ENCODE assay signal across 11 cellular contexts in the genomic region with DNA sequence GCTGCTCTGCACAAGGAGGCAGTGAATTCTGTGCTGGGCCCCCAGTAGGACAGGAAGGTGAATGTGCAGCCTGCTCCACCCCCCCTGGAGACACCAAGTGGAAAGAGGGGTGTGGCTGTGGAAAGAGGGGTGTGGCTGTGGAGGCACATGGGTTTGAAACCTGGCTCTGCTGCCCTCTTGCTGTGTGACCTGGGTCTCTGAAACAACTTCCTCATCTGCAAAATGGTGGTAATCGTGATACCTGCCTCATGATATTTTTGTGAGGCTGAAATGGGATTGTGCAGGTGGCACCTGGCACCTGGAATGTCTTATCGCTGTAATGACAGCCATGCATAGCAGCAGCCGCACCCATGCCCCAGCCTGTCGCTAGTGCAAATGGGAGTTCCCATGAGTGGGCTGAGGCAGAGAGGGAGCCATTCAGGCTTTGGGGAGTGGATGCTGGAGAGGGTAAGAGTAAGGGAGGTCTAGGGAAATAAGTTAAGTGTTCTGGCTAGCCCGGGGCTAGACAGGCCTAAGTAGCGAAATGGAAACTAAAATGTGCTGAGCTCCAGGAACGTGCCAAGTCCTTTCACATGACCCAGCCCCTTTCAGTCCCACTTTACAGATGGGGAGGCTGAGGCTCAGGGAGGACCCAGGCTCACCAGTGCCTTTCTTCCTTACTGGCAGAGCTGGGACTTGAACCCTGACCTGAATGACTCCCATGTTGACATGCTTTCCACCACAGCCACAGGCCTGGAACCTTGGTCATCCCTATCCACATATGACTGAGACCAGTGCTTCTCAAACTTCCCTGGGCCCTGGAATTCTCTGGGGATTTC. TPM values are rescaled to one million over a fixed set of nuclear protein-coding genes. Genes with fewer than 3 reads are reported as not detected.
DNase-seq lines count a peak whose midpoint lies in the region; ATAC-seq and TF ChIP-seq lines count a peak whose summit lies in the region.
"Had no signal": no experiment of that assay in that cellular context is flagged by ENCODE, and none has a peak within 500 bp of the region (broad histone marks: within the 10 kb centered on the region; RNA-seq: fewer than 3 reads in every experiment).

No MANE protein-coding gene starts in this region.

- H3K36me3 Mint-ChIP-seq in activated naive CD8-positive, alpha-beta T cell treated with anti-CD3 and anti-CD28 coated beads, Interleukin-2, amount 10 ng/mL, durations not matched to agents 7 days and 5 days = peaks cover 3% of the 10 kb centered on the region
- H3K36me3 Mint-ChIP-seq in stimulated activated effector memory CD8-positive, alpha-beta T cell treated with anti-CD3 and anti-CD28 coated beads, Interleukin-12 subunit alpha, Interleukin-12 subunit beta, amount 100 ng/mL, for 72 hours = peaks cover 13% of the 10 kb centered on the region

- H3K4me1 Mint-ChIP-seq in activated naive CD8-positive, alpha-beta T cell treated with anti-CD3 and anti-CD28 coated beads, Interleukin-2, amount 10 ng/mL, durations not matched to agents 7 days and 5 days = peaks cover 6% of the 10 kb centered on the region
- H3K4me1 Mint-ChIP-seq in stimulated activated effector memory CD8-positive, alpha-beta T cell treated with anti-CD3 and anti-CD28 coated beads, Interleukin-12 subunit alpha, Interleukin-12 subunit beta, amount 100 ng/mL, for 72 hours = peaks cover 12% of the 10 kb centered on the region
- H3K4me1 Mint-ChIP-seq: activated naive CD4-positive, alpha-beta T cell treated with anti-CD3 and anti-CD28 coated beads, Interleukin-2, amount 50 U/mL, for 24 hours had no signal

- no peak overlapping the region for H3K4me3 Mint-ChIP-seq in activated naive CD8-positive, alpha-beta T cell treated with anti-CD3 and anti-CD28 coated beads, Interleukin-2, amount 10 ng/mL, durations not matched to agents 7 days and 5 days
- no peak overlapping the region for H3K4me3 Mint-ChIP-seq in stimulated activated effector memory CD8-positive, alpha-beta T cell treated with anti-CD3 and anti-CD28 coated beads, Interleukin-12 subunit alpha, Interleukin-12 subunit beta, amount 100 ng/mL, for 72 hours
- H3K4me3 Mint-ChIP-seq: activated naive CD4-positive, alpha-beta T cell treated with anti-CD3 and anti-CD28 coated beads, Interleukin-2, amount 50 U/mL, for 24 hours had no signal

- H3K27me3 ChIP-seq in uterus = no peaks in the 10 kb centered on the region

- no peaks in the 10 kb centered on the region for H3K36me3 ChIP-seq in uterus

- no peak overlapping the region for H3K27ac ChIP-seq in uterus

- no peaks in the 10 kb centered on the region for H3K9me3 ChIP-seq in uterus

- no peak overlapping the region for H3K4me3 ChIP-seq in uterus

- H3K4me1 ChIP-seq in uterus = no peaks in the 10 kb centered on the region

- H3K27ac Mint-ChIP-seq in activated naive CD8-positive, alpha-beta T cell treated with anti-CD3 and anti-CD28 coated beads, Interleukin-2, amount 10 ng/mL, durations not matched to agents 7 days and 5 days = no peak overlapping the region
- no peak overlapping the region for H3K27ac Mint-ChIP-seq in stimulated activated effector memory CD8-positive, alpha-beta T cell treated with anti-CD3 and anti-CD28 coated beads, Interleukin-12 subunit alpha, Interleukin-12 subunit beta, amount 100 ng/mL, for 72 hours
- H3K27ac Mint-ChIP-seq: activated naive CD4-positive, alpha-beta T cell treated with anti-CD3 and anti-CD28 coated beads, Interleukin-2, amount 50 U/mL, for 24 hours had no signal

- no peaks in the 10 kb centered on the region for H3K27me3 Mint-ChIP-seq in activated naive CD8-positive, alpha-beta T cell treated with anti-CD3 and anti-CD28 coated beads, Interleukin-2, amount 10 ng/mL, durations not matched to agents 7 days and 5 days
- H3K27me3 Mint-ChIP-seq: activated naive CD4-positive, alpha-beta T cell treated with anti-CD3 and anti-CD28 coated beads, Interleukin-2, amount 50 U/mL, for 24 hours had no signal

- POLR2A ChIA-PET in activated naive CD8-positive, alpha-beta T cell treated with anti-CD3 and anti-CD28 coated beads, Interleukin-2, amount 10 ng/mL, durations not matched to agents 7 days and 5 days (lab: Charles Lee) = interaction anchor here (0.9 kb wide), 1 partner anchor 10 kb away, joined by 3 read pairs; no protein-coding TSS in a partner anchor

- peak; percentile 36 for ATAC-seq in activated naive CD8-positive, alpha-beta T cell treated with anti-CD3 and anti-CD28 coated beads, Interleukin-2, amount 10 ng/mL, durations not matched to agents 7 days and 5 days (ENCODE audit: low read depth)
- peak; percentile 38 for ATAC-seq in stimulated activated effector memory CD8-positive, alpha-beta T cell treated with anti-CD3 and anti-CD28 coated beads, Interleukin-12 subunit alpha, Interleukin-12 subunit beta, amount 100 ng/mL, for 72 hours
- no peak for ATAC-seq in GM19452 (IDR thresholded peaks at IDR 0.05; ENCODE audit: unreplicated experiment)
- ATAC-seq: SK-N-SH treated with all-trans-retinoic acid at 6 μM for 48 hours had no signal

- peak; percentile 68 for DNase-seq in activated effector memory CD4-positive, alpha-beta T cell treated with anti-CD3 and anti-CD28 coated beads, Interleukin-2, amount 50 U/mL, for 16 hours
- DNase-seq in activated effector memory CD4-positive, alpha-beta T cell treated with Interleukin-2 at 50 U/mL for 16 hours = no peak
- peak; percentile 56 for DNase-seq in MV-4-11 (lab: John Stamatoyannopoulos, UW)
- DNase-seq in activated naive CD8-positive, alpha-beta T cell treated with anti-CD3 and anti-CD28 coated beads, Interleukin-2, amount 10 ng/mL, durations not matched to agents 7 days and 5 days = no peak
- no peak for DNase-seq in stimulated activated effector memory CD8-positive, alpha-beta T cell treated with anti-CD3 and anti-CD28 coated beads, Interleukin-12 subunit alpha, Interleukin-12 subunit beta, amount 100 ng/mL, for 72 hours (ENCODE audit: low spot score in 2 of 2)
- DNase-seq in activated CD4-positive, CD25-positive, alpha-beta regulatory T cell treated with anti-CD3 and anti-CD28 coated beads, Interleukin-2, amount 50 U/mL, for 72 hours = no peak
- no peak for DNase-seq in uterus
- DNase-seq: occipital lobe had no signal

- intact Hi-C loops in uterus (cut with DNase I; ENCODE audit: low total_unique reads) = no loop called here

- H3K9me3 Mint-ChIP-seq in activated naive CD8-positive, alpha-beta T cell treated with anti-CD3 and anti-CD28 coated beads, Interleukin-2, amount 10 ng/mL, durations not matched to agents 7 days and 5 days = peaks cover 5% of the 10 kb centered on the region
- peaks cover 4% of the 10 kb centered on the region for H3K9me3 Mint-ChIP-seq in stimulated activated effector memory CD8-positive, alpha-beta T cell treated with anti-CD3 and anti-CD28 coated beads, Interleukin-12 subunit alpha, Interleukin-12 subunit beta, amount 100 ng/mL, for 72 hours
- H3K9me3 Mint-ChIP-seq: activated naive CD4-positive, alpha-beta T cell treated with anti-CD3 and anti-CD28 coated beads, Interleukin-2, amount 50 U/mL, for 24 hours had no signal

- no peak for TF ChIP-seq CTCF in uterus (IDR thresholded peaks at IDR 0.05)

- no peak for TF ChIP-seq POLR2A in uterus (IDR thresholded peaks at IDR 0.05)

RNA-seq across cellular contexts. Expression of a gene that starts 35.0 kb away (rescaled TPM):
- total RNA-seq in activated naive CD8-positive, alpha-beta T cell treated with anti-CD3 and anti-CD28 coated beads, Interleukin-2, amount 10 ng/mL, durations not matched to agents 7 days and 5 days = under 1 TPM; 0.17 to 0.30 TPM
- total RNA-seq in uterus = 1 to 10 TPM in 1 of 4 donors, under 1 TPM in 1, not detected in 2; 0.07 to 1.2 TPM

Comparison
In these comparisons a context has a peak if more than half of its experiments do, and no peak if none do; other contexts are left out.
1. DNase-seq: peak in activated effector memory CD4-positive, alpha-beta T cell treated with anti-CD3 and anti-CD28 coated beads, Interleukin-2, amount 50 U/mL, for 16 hours (single experiment) and MV-4-11 (single experiment); none in activated effector memory CD4-positive, alpha-beta T cell treated with Interleukin-2 at 50 U/mL for 16 hours (single experiment), activated naive CD8-positive, alpha-beta T cell treated with anti-CD3 and anti-CD28 coated beads, Interleukin-2, amount 10 ng/mL, durations not matched to agents 7 days and 5 days (single experiment), stimulated activated effector memory CD8-positive, alpha-beta T cell treated with anti-CD3 and anti-CD28 coated beads, Interleukin-12 subunit alpha, Interleukin-12 subunit beta, amount 100 ng/mL, for 72 hours (0 of 2), activated CD4-positive, CD25-positive, alpha-beta regulatory T cell treated with anti-CD3 and anti-CD28 coated beads, Interleukin-2, amount 50 U/mL, for 72 hours (single experiment) and uterus (0 of 2).